In the genomic region with DNA sequence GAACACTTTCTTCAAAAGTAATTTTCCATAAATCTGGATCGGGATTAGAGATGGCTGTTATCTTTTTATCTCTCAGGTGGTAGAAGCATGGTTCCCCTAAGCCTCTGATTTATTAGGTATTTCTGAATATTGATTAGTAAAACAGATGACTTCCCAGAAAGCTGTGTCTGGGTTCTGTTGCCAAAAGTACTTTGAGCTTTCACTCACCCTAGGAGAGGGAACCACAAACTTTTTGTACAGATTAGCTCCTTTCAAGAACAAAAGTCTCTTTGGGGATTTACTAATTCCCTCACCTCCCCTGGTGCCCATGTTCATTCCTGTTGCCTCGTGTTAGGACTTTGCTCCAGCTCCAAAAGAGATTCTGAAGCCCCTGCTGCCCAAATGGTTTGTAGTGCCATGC, we compare ENCODE assay signal across 28 cellular contexts. TPM values are rescaled to one million over a fixed set of nuclear protein-coding genes. Genes with fewer than 3 reads are reported as not detected.
"Had no signal": no experiment of that assay in that cellular context is flagged by ENCODE, and none has a peak within 500 bp of the region (broad histone marks: within the 10 kb centered on the region; RNA-seq: fewer than 3 reads in every experiment).

No MANE protein-coding gene starts in this region.

- ATAC-seq: mucosa of descending colon; naive thymus-derived CD4-positive, alpha-beta T cell; psoas muscle; right cardiac atrium; stimulated activated memory B cell treated with anti-CD40 and anti-IgM and Interleukin-4, amounts not matched to agents 10 μg/mL and 1 μg/mL and 100 μg/mL, for 72 hours; stimulated activated naive CD8-positive, alpha-beta T cell treated with anti-CD3 and anti-CD28 coated beads, Interleukin-15, Interleukin-2, amounts not matched to agents 100 U/mL and 50 U/mL, for 24 hours had no signal

- H3K27me3 ChIP-seq: esophagus squamous epithelium, ovary, spleen, testis, tibial artery, upper lobe of left lung had no signal

- H3K9me3 ChIP-seq: esophagus squamous epithelium, mucosa of descending colon, ovary, psoas muscle, spleen, testis, tibial artery, upper lobe of left lung had no signal

- H3K27me3 Mint-ChIP-seq: naive thymus-derived CD4-positive, alpha-beta T cell; stimulated activated memory B cell treated with anti-CD40 and anti-IgM and Interleukin-4, amounts not matched to agents 10 μg/mL and 1 μg/mL and 100 μg/mL, for 72 hours had no signal

- DNase-seq: dermis blood vessel endothelial cell; effector memory CD4-positive, alpha-beta T cell; erythroblast; esophagus squamous epithelium; hypothalamus; mesenchymal stem cell; mucosa of descending colon; naive thymus-derived CD4-positive, alpha-beta T cell; occipital lobe; ovary; posterior cingulate gyrus; psoas muscle; right cardiac atrium; spleen; stimulated activated CD4-positive, alpha-beta T cell treated with anti-CD3 and anti-CD28 coated beads, Interleukin-4, amount 100 ng/mL, for 4 hours; stimulated activated naive CD8-positive, alpha-beta T cell treated with anti-CD3 and anti-CD28 coated beads, Interleukin-15, Interleukin-2, amounts not matched to agents 100 U/mL and 50 U/mL, for 24 hours; testis; tibial artery; upper lobe of left lung had no signal

- H3K9me3 Mint-ChIP-seq: mesothelial cell of epicardium; naive thymus-derived CD4-positive, alpha-beta T cell; nephron; stimulated activated memory B cell treated with anti-CD40 and anti-IgM and Interleukin-4, amounts not matched to agents 10 μg/mL and 1 μg/mL and 100 μg/mL, for 72 hours had no signal

- H3K36me3 ChIP-seq: ovary had no signal

- H3K4me1 Mint-ChIP-seq: mesothelial cell of epicardium; stimulated activated memory B cell treated with anti-CD40 and anti-IgM and Interleukin-4, amounts not matched to agents 10 μg/mL and 1 μg/mL and 100 μg/mL, for 72 hours had no signal

- H3K4me3 ChIP-seq: coronary artery, esophagus squamous epithelium, mucosa of descending colon, ovary, psoas muscle, skin epidermis, spleen, testis, tibial artery, upper lobe of left lung had no signal

- H3K4me3 Mint-ChIP-seq: mesothelial cell of epicardium; naive thymus-derived CD4-positive, alpha-beta T cell; nephron; stimulated activated memory B cell treated with anti-CD40 and anti-IgM and Interleukin-4, amounts not matched to agents 10 μg/mL and 1 μg/mL and 100 μg/mL, for 72 hours had no signal

- H3K27ac ChIP-seq: coronary artery, esophagus squamous epithelium, ovary, psoas muscle, spleen, testis, tibial artery, upper lobe of left lung had no signal

- H3K4me1 ChIP-seq: esophagus squamous epithelium, spleen, testis, tibial artery, upper lobe of left lung had no signal

- FAIRE-seq: endometrium, frontal cortex, keratinocyte, urothelium cell line had no signal

- H3K27ac Mint-ChIP-seq: mesothelial cell of epicardium; nephron; stimulated activated memory B cell treated with anti-CD40 and anti-IgM and Interleukin-4, amounts not matched to agents 10 μg/mL and 1 μg/mL and 100 μg/mL, for 72 hours had no signal

RNA-seq across cellular contexts. Expression of a gene that starts 46.7 kb away (rescaled TPM):
- polyA plus RNA-seq: naive thymus-derived CD4-positive, alpha-beta T cell had no signal
